1 cellular context compared by ENCODE assay signal in the genomic region with DNA sequence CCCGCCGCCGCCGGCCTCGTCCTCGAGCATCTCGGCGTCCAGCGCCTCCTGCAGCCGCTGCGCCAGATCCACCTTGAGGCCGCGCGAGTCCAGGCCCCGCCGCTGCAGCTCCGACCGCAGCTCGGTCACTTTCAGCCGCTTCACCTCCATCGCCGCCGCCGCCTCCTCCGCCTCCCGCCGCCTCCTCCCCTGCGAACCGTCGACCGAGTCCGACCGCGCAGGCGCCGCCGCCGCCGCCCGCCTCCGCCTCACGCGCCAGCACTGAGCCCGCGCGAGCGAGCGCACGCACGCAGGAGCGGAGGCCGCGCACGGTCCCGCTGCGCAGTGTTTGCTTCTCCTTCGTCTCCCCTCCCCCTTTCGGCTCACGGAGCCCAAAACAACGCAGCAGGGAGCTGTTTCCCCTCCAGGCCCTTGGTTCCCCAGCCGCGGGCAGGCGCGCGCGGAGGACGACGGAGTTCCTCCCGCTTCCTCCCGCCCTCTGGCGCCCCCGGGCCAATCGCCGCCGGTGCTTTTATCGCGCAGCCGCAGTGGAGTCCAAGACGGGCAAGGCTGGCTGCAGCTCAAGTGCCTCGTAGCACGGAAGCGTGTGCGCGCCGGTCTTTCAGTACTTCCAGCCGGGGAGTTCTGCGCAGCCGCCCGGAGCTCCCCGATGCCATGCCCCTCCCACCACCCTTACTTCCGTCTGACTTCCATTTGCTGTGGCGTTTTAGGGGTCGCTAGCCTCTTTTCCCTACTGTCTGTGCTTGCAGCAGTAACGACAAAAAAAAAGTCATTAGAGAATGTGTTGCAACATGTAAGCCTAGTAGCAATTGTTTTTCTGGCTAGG.
TF ChIP-seq lines count a peak whose summit lies in the region.

A gene (minus strand): TSS at position 451 of the 826 bp plus-strand sequence. CDS start 301 bp downstream, at position 150.

TF ChIP-seq in GM12878, 131 proteins besides CTCF, POLR2A, EP300 and RAD21 (continued from another document and continues in another):
- TF ChIP-seq, protein P1, sequence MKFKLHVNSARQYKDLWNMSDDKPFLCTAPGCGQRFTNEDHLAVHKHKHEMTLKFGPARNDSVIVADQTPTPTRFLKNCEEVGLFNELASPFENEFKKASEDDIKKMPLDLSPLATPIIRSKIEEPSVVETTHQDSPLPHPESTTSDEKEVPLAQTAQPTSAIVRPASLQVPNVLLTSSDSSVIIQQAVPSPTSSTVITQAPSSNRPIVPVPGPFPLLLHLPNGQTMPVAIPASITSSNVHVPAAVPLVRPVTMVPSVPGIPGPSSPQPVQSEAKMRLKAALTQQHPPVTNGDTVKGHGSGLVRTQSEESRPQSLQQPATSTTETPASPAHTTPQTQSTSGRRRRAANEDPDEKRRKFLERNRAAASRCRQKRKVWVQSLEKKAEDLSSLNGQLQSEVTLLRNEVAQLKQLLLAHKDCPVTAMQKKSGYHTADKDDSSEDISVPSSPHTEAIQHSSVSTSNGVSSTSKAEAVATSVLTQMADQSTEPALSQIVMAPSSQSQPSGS (IDR thresholded peaks at IDR 0.05; ENCODE audit: low read length), result no peak
- TF ChIP-seq ZSCAN29 (IDR thresholded peaks at IDR 0.05), result peak; percentile 36; the same call in 1 of the 2 replicates
- TF ChIP-seq, protein P2, sequence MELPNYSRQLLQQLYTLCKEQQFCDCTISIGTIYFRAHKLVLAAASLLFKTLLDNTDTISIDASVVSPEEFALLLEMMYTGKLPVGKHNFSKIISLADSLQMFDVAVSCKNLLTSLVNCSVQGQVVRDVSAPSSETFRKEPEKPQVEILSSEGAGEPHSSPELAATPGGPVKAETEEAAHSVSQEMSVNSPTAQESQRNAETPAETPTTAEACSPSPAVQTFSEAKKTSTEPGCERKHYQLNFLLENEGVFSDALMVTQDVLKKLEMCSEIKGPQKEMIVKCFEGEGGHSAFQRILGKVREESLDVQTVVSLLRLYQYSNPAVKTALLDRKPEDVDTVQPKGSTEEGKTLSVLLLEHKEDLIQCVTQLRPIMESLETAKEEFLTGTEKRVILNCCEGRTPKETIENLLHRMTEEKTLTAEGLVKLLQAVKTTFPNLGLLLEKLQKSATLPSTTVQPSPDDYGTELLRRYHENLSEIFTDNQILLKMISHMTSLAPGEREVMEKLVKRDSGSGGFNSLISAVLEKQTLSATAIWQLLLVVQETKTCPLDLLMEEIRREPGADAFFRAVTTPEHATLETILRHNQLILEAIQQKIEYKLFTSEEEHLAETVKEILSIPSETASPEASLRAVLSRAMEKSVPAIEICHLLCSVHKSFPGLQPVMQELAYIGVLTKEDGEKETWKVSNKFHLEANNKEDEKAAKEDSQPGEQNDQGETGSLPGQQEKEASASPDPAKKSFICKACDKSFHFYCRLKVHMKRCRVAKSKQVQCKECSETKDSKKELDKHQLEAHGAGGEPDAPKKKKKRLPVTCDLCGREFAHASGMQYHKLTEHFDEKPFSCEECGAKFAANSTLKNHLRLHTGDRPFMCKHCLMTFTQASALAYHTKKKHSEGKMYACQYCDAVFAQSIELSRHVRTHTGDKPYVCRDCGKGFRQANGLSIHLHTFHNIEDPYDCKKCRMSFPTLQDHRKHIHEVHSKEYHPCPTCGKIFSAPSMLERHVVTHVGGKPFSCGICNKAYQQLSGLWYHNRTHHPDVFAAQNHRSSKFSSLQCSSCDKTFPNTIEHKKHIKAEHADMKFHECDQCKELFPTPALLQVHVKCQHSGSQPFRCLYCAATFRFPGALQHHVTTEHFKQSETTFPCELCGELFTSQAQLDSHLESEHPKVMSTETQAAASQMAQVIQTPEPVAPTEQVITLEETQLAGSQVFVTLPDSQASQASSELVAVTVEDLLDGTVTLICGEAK (IDR thresholded peaks at IDR 0.05; ENCODE audit: borderline replicate concordance), result no peak
- TF ChIP-seq, protein P3, sequence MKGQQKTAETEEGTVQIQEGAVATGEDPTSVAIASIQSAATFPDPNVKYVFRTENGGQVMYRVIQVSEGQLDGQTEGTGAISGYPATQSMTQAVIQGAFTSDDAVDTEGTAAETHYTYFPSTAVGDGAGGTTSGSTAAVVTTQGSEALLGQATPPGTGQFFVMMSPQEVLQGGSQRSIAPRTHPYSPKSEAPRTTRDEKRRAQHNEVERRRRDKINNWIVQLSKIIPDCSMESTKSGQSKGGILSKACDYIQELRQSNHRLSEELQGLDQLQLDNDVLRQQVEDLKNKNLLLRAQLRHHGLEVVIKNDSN (IDR thresholded peaks at IDR 0.05; ENCODE audit: borderline replicate concordance, extremely low read length, insufficient read depth, low read depth, low read length), result no peak
- TF ChIP-seq, protein P4, sequence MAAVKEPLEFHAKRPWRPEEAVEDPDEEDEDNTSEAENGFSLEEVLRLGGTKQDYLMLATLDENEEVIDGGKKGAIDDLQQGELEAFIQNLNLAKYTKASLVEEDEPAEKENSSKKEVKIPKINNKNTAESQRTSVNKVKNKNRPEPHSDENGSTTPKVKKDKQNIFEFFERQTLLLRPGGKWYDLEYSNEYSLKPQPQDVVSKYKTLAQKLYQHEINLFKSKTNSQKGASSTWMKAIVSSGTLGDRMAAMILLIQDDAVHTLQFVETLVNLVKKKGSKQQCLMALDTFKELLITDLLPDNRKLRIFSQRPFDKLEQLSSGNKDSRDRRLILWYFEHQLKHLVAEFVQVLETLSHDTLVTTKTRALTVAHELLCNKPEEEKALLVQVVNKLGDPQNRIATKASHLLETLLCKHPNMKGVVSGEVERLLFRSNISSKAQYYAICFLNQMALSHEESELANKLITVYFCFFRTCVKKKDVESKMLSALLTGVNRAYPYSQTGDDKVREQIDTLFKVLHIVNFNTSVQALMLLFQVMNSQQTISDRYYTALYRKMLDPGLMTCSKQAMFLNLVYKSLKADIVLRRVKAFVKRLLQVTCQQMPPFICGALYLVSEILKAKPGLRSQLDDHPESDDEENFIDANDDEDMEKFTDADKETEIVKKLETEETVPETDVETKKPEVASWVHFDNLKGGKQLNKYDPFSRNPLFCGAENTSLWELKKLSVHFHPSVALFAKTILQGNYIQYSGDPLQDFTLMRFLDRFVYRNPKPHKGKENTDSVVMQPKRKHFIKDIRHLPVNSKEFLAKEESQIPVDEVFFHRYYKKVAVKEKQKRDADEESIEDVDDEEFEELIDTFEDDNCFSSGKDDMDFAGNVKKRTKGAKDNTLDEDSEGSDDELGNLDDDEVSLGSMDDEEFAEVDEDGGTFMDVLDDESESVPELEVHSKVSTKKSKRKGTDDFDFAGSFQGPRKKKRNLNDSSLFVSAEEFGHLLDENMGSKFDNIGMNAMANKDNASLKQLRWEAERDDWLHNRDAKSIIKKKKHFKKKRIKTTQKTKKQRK (IDR thresholded peaks at IDR 0.05; ENCODE audit: low read depth, low read length), result no peak
- TF ChIP-seq RBBP5 (conservative IDR thresholded peaks at IDR 0.05), result no peak
- TF ChIP-seq, protein P5, sequence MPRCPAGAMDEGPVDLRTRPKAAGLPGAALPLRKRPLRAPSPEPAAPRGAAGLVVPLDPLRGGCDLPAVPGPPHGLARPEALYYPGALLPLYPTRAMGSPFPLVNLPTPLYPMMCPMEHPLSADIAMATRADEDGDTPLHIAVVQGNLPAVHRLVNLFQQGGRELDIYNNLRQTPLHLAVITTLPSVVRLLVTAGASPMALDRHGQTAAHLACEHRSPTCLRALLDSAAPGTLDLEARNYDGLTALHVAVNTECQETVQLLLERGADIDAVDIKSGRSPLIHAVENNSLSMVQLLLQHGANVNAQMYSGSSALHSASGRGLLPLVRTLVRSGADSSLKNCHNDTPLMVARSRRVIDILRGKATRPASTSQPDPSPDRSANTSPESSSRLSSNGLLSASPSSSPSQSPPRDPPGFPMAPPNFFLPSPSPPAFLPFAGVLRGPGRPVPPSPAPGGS (IDR thresholded peaks at IDR 0.05; ENCODE audit: borderline replicate concordance, insufficient read depth, low read depth, low read length, poor library complexity, severe bottlenecking), result peak; percentile 29
- TF ChIP-seq, protein P6, sequence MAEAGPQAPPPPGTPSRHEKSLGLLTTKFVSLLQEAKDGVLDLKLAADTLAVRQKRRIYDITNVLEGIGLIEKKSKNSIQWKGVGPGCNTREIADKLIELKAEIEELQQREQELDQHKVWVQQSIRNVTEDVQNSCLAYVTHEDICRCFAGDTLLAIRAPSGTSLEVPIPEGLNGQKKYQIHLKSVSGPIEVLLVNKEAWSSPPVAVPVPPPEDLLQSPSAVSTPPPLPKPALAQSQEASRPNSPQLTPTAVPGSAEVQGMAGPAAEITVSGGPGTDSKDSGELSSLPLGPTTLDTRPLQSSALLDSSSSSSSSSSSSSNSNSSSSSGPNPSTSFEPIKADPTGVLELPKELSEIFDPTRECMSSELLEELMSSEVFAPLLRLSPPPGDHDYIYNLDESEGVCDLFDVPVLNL (IDR thresholded peaks at IDR 0.05; ENCODE audit: low read depth, low read length), result peak; percentile 69; the same call in 1 of the 2 replicates
- peak; percentile 94 for TF ChIP-seq GATAD2B (conservative IDR thresholded peaks at IDR 0.05; ENCODE audit: low read depth)
- no peak for TF ChIP-seq SREBF1 (IDR thresholded peaks at IDR 0.05; ENCODE audit: low read length)
- TF ChIP-seq, protein P7, sequence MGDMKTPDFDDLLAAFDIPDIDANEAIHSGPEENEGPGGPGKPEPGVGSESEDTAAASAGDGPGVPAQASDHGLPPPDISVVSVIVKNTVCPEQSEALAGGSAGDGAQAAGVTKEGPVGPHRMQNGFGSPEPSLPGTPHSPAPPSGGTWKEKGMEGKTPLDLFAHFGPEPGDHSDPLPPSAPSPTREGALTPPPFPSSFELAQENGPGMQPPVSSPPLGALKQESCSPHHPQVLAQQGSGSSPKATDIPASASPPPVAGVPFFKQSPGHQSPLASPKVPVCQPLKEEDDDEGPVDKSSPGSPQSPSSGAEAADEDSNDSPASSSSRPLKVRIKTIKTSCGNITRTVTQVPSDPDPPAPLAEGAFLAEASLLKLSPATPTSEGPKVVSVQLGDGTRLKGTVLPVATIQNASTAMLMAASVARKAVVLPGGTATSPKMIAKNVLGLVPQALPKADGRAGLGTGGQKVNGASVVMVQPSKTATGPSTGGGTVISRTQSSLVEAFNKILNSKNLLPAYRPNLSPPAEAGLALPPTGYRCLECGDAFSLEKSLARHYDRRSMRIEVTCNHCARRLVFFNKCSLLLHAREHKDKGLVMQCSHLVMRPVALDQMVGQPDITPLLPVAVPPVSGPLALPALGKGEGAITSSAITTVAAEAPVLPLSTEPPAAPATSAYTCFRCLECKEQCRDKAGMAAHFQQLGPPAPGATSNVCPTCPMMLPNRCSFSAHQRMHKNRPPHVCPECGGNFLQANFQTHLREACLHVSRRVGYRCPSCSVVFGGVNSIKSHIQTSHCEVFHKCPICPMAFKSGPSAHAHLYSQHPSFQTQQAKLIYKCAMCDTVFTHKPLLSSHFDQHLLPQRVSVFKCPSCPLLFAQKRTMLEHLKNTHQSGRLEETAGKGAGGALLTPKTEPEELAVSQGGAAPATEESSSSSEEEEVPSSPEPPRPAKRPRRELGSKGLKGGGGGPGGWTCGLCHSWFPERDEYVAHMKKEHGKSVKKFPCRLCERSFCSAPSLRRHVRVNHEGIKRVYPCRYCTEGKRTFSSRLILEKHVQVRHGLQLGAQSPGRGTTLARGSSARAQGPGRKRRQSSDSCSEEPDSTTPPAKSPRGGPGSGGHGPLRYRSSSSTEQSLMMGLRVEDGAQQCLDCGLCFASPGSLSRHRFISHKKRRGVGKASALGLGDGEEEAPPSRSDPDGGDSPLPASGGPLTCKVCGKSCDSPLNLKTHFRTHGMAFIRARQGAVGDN (IDR thresholded peaks at IDR 0.05), result no peak; the same call in none of the 2 replicates
- peak; percentile 71 for TF ChIP-seq NR2C1 (IDR thresholded peaks at IDR 0.05)
- TF ChIP-seq BRCA1 (IDR thresholded peaks at IDR 0.05; ENCODE audit: low read depth, low read length), result no peak
- TF ChIP-seq HDAC2 (IDR thresholded peaks at IDR 0.05), result no peak
- TF ChIP-seq EED (IDR thresholded peaks at IDR 0.05; ENCODE audit: low read depth), result no peak
- TF ChIP-seq CHD1 (IDR thresholded peaks at IDR 0.05; ENCODE audit: low read depth, low read length), result no peak; the same call in 1 of the 2 replicates
- TF ChIP-seq SMAD1 (IDR thresholded peaks at IDR 0.05; ENCODE audit: low read depth, partially characterized antibody), result no peak
- TF ChIP-seq RB1 (IDR thresholded peaks at IDR 0.05; ENCODE audit: borderline replicate concordance), result peak; percentile 98
- TF ChIP-seq ZNF207 (IDR thresholded peaks at IDR 0.05; ENCODE audit: borderline replicate concordance), result peak; percentile 86; the same call in 1 of the 2 replicates
- TF ChIP-seq CBFB (IDR thresholded peaks at IDR 0.05; ENCODE audit: low read depth), result peak; percentile 67
- TF ChIP-seq TBL1XR1 (IDR thresholded peaks at IDR 0.05; ENCODE audit: low read depth, low read length), result 0 out of 2 replicates have a peak, but pooled peaks have one; percentile 63
- peak; percentile 77; the same call in 1 of the 2 replicates for TF ChIP-seq TCF12 (IDR thresholded peaks at IDR 0.05; ENCODE audit: low read depth, low read length)
- peak; percentile 93 for TF ChIP-seq IKZF1 (conservative IDR thresholded peaks at IDR 0.05)
- peak; percentile 93 for TF ChIP-seq POLR2AphosphoS5 (IDR thresholded peaks at IDR 0.05; ENCODE audit: low read length)
- TF ChIP-seq NFIC (IDR thresholded peaks at IDR 0.05; ENCODE audit: low read depth, low read length), result no peak
- peak; percentile 53 for TF ChIP-seq HCFC1 (IDR thresholded peaks at IDR 0.05; ENCODE audit: low read length)
- no peak for TF ChIP-seq SMC3 (IDR thresholded peaks at IDR 0.05; ENCODE audit: borderline replicate concordance, low read length)
- 0 out of 2 replicates have a peak, but pooled peaks have one; percentile 67 for TF ChIP-seq ZNF217 (IDR thresholded peaks at IDR 0.05)
- TF ChIP-seq MTA3 (IDR thresholded peaks at IDR 0.05; ENCODE audit: borderline replicate concordance, low read length), result no peak
- no peak for TF ChIP-seq SUPT20H (IDR thresholded peaks at IDR 0.05; ENCODE audit: borderline replicate concordance, control insufficient read depth, low read depth, low read length)
- TF ChIP-seq SIN3A (IDR thresholded peaks at IDR 0.05; ENCODE audit: low read depth, low read length), result peak; percentile 88; the same call in 1 of the 2 replicates
- peak; percentile 85; the same call in 1 of the 2 replicates for TF ChIP-seq TAF1 (IDR thresholded peaks at IDR 0.05; ENCODE audit: borderline replicate concordance, low read depth, low read length)
- no peak for TF ChIP-seq SP1 (IDR thresholded peaks at IDR 0.05; ENCODE audit: low read depth, low read length)
- TF ChIP-seq MTA2 (IDR thresholded peaks at IDR 0.05; ENCODE audit: low read depth), result no peak
- no peak for TF ChIP-seq YBX1 (IDR thresholded peaks at IDR 0.05)
- TF ChIP-seq CBX5 (IDR thresholded peaks at IDR 0.05; ENCODE audit: low read depth), result no peak
- TF ChIP-seq YY1 (IDR thresholded peaks at IDR 0.05; ENCODE audit: low read depth, low read length), result peak; percentile 55
- peak; percentile 79; the same call in 1 of the 2 replicates for TF ChIP-seq CHD2 (IDR thresholded peaks at IDR 0.05; ENCODE audit: borderline replicate concordance, low read depth, low read length)
